8 cellular contexts compared by ENCODE assay signal in the genomic region with DNA sequence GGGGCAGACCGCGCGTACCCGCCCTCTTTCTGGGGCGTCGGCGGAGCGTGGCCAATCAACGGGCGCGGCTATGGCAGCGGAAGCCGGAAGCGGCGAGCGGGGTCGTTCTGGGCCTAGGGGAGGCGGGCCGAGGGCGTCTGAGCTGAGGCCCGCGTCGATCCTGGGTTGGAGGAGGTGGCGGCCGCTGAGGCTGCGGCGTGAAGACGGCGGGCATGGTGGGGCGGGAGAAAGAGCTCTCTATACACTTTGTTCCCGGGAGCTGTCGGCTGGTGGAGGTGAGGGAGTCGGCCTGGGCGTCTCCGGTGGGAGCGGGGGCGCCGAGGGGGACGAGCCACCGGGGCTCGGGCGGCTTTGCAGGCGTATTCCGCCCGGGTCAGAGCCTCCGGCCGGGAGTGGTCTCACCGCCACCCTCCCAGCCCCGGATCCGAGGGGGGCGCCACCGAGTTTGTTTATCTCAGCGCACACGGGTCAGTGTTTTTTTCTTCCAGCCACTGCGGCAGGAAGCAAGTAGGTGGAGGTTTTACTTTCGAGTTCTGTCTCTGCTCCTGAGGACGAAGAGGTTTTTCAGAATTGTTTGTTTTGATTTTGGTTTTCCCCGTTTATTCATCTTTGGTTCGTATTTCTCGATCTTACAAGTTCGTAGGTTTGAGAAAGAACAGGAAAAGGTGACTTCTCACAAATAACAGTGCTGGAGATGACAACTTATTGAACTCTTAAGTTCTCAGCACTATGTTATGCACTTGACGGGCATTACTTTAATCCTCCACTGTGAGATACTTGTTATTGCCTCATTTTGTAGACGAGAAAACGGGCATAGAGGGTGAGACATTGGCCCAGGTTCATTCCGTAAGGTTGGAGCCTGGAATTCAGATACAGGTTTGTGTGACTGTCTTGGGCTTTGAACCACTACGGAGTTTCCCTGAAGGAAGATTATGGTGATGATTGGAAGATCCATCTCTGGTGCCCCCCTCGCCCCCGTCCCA. TPM values are rescaled to one million over a fixed set of nuclear protein-coding genes. Genes with fewer than 3 reads are reported as not detected.
DNase-seq lines count a peak whose midpoint lies in the region; ATAC-seq and TF ChIP-seq lines count a peak whose summit lies in the region.

Gene MAT2B (plus strand): TSS at position 145 of the 983 bp plus-strand sequence. CDS start 68 bp downstream, at position 213.

- DNase-seq in NCI-H526 (lab: John Stamatoyannopoulos, UW), result peak; percentile 69 to 96
- peak; percentile 96 for DNase-seq in activated CD4-positive, alpha-beta T cell treated with anti-CD3 and anti-CD28 coated beads for 48 hours
- DNase-seq in colonic mucosa, result peak; percentile 96
- peak; percentile 96 to 97 for DNase-seq in left colon
- DNase-seq in stimulated activated CD4-positive, alpha-beta T cell treated with anti-CD3 and anti-CD28 coated beads, Interleukin-1b, Interleukin-23, amount 100 ng/mL, for 48 hours, result peak; percentile 95

- peaks cover 17 to 50% (median 48%) of the 10 kb centered on the region in 11 experiments; a peak in 21 of 22 replicates for H4K20me1 ChIP-seq in BLaER1 treated with 17β-estradiol and CSF1 and Interleukin-3, amounts not matched to agents 10 nM and 100 nM

- intact Hi-C loops in colonic mucosa (cut with DNase I) (loop anchor here (5.0 kb wide), 1 partner anchor 43 kb away; the partner anchor contains the start of genes HMMR and NUDCD2), left colon (cut with DNase I, micrococcal nuclease) (no loop called here)

- H3K4me3 ChIP-seq in BLaER1 treated with 17β-estradiol and CSF1 and Interleukin-3, amounts not matched to agents 10 nM and 100 nM, result peak within 1 kb of the TSS; percentile 68 to 87 (median 80)
- peak within 1 kb of the TSS; percentile 78 for H3K4me3 ChIP-seq in colonic mucosa

- H3K27ac ChIP-seq in BLaER1 treated with 17β-estradiol and CSF1 and Interleukin-3, amounts not matched to agents 10 nM and 100 nM, result peak within 1 kb of the TSS; percentile 83 to 99 (median 94)
- peak within 1 kb of the TSS; percentile 100 for H3K27ac ChIP-seq in colonic mucosa

- H3K4me1 ChIP-seq in BLaER1 treated with 17β-estradiol and CSF1 and Interleukin-3, amounts not matched to agents 10 nM and 100 nM, result peaks cover 26 to 47% (median 39%) of the 10 kb centered on the region in 10 experiments
- peaks cover 3% of the 10 kb centered on the region for H3K4me1 ChIP-seq in colonic mucosa

- peaks cover 0 to 20% (median 4%) of the 10 kb centered on the region in 11 experiments; a peak in 5 of 22 replicates for H3K36me3 ChIP-seq in BLaER1 treated with 17β-estradiol and CSF1 and Interleukin-3, amounts not matched to agents 10 nM and 100 nM
- H3K36me3 ChIP-seq in colonic mucosa, result no peaks in the 10 kb centered on the region

- H3K9me3 ChIP-seq in BLaER1 treated with 17β-estradiol and CSF1 and Interleukin-3, amounts not matched to agents 10 nM and 100 nM (replicated peaks in 1 of 11), result no peaks in the 10 kb centered on the region
- H3K9me3 ChIP-seq in colonic mucosa, result no peaks in the 10 kb centered on the region

- H3K4me2 ChIP-seq in BLaER1 treated with 17β-estradiol and CSF1 and Interleukin-3, amounts not matched to agents 10 nM and 100 nM, result peak within 1 kb of the TSS; percentile 89 to 98 (median 93)

- peak; percentile 36 for TF ChIP-seq CTCF in colonic mucosa (IDR thresholded peaks at IDR 0.05)

- ATAC-seq in GM19324 (IDR thresholded peaks at IDR 0.05; ENCODE audit: low FRiP score, unreplicated experiment), result peak; percentile 96
- peak; percentile 74 for ATAC-seq in HG03469 (IDR thresholded peaks at IDR 0.05; ENCODE audit: unreplicated experiment)
- ATAC-seq in left colon, result peak; percentile 90

- H3K9ac ChIP-seq in BLaER1 treated with 17β-estradiol and CSF1 and Interleukin-3, amounts not matched to agents 10 nM and 100 nM, result peak within 1 kb of the TSS; percentile 84 to 98 (median 92)
- peak within 1 kb of the TSS; percentile 89 to 91 for H3K9ac ChIP-seq in colonic mucosa (ENCODE audit: low read depth in 2 of 2, low read length in 2 of 2)

- no peaks in the 10 kb centered on the region for H3K27me3 ChIP-seq in BLaER1 treated with 17β-estradiol and CSF1 and Interleukin-3, amounts not matched to agents 10 nM and 100 nM
- no peaks in the 10 kb centered on the region for H3K27me3 ChIP-seq in colonic mucosa

RNA-seq across cellular contexts. Expression of gene MAT2B, which starts in this region (rescaled TPM):
- total RNA-seq in colonic mucosa (10 to 100 TPM; 63.4 to 86.7 TPM), left colon (10 to 100 TPM; 63.3 to 69.9 TPM)

Comparison
In these comparisons a context has a peak if more than half of its experiments do, and no peak if none do; other contexts are left out.
1. Peak in every context shown above with its lines: DNase-seq, ATAC-seq, H3K4me3 ChIP-seq and H3K27ac ChIP-seq.